In the genomic region with DNA sequence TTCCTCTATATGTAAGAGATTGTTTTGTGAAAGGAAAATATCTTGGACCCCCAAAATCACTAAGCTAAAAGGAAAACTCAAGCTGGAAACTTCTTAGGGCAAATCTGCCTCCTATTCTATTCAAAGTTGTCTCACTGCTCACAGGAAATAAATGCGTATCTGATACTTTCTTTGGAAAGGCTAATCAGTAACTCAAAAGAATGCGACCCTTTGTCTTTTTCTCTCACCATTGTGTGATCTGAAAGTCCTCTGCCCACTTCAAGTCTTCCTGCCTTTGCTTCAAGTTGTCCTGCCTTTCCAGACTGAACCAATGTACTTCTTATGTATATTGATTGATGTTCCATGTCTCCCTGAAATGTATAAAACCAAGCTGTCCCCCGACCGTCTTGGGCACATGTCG, we compare ENCODE assay signal across 17 cellular contexts.
DNase-seq lines count a peak whose midpoint lies in the region; ATAC-seq and TF ChIP-seq lines count a peak whose summit lies in the region.
"Had no signal": no experiment of that assay in that cellular context is flagged by ENCODE, and none has a peak within 500 bp of the region (broad histone marks: within the 10 kb centered on the region; RNA-seq: fewer than 3 reads in every experiment).

No MANE protein-coding gene starts in this region.

- ATAC-seq in stimulated activated effector memory CD8-positive, alpha-beta T cell treated with anti-CD3 and anti-CD28 coated beads, Interleukin-12 subunit alpha, Interleukin-12 subunit beta, amount 100 ng/mL, for 72 hours: no peak
- ATAC-seq: CD8-positive, alpha-beta T cell; HCT116 had no signal

- H3K4me3 ChIP-seq in endodermal cell (ENCODE audit: low read length): peak overlapping the region; percentile 53
- no peak overlapping the region for H3K4me3 ChIP-seq in neuronal stem cell (ENCODE audit: low read length in 2 of 2)
- H3K4me3 ChIP-seq: BLaER1 treated with 17β-estradiol and CSF1 and Interleukin-3, amounts not matched to agents 10 nM and 100 nM had no signal

- no peak overlapping the region for H3K4me3 Mint-ChIP-seq in endodermal cell
- H3K4me3 Mint-ChIP-seq in stimulated activated effector memory CD8-positive, alpha-beta T cell treated with anti-CD3 and anti-CD28 coated beads, Interleukin-12 subunit alpha, Interleukin-12 subunit beta, amount 100 ng/mL, for 72 hours: no peak overlapping the region
- H3K4me3 Mint-ChIP-seq: B cell; CD8-positive, alpha-beta T cell; HFFc6 had no signal

- H3K9me3 Mint-ChIP-seq in endodermal cell: peaks cover 32% of the 10 kb centered on the region
- H3K9me3 Mint-ChIP-seq in stimulated activated effector memory CD8-positive, alpha-beta T cell treated with anti-CD3 and anti-CD28 coated beads, Interleukin-12 subunit alpha, Interleukin-12 subunit beta, amount 100 ng/mL, for 72 hours: peaks cover 13% of the 10 kb centered on the region

- peak overlapping the region; percentile 83 for H3K27ac Mint-ChIP-seq in endodermal cell
- H3K27ac Mint-ChIP-seq in stimulated activated effector memory CD8-positive, alpha-beta T cell treated with anti-CD3 and anti-CD28 coated beads, Interleukin-12 subunit alpha, Interleukin-12 subunit beta, amount 100 ng/mL, for 72 hours: no peak overlapping the region
- H3K27ac Mint-ChIP-seq: B cell; CD8-positive, alpha-beta T cell; HFFc6 had no signal

- no peak overlapping the region for H2BK15ac ChIP-seq in neuronal stem cell (ENCODE audit: low read length)

- H2BK5ac ChIP-seq in neuronal stem cell (ENCODE audit: low read length): no peak overlapping the region

- no peak overlapping the region for H3K18ac ChIP-seq in neuronal stem cell (ENCODE audit: low read length)

- no peak overlapping the region for H3K4ac ChIP-seq in neuronal stem cell (ENCODE audit: low read length)

- H4K8ac ChIP-seq in neuronal stem cell (ENCODE audit: low read depth, low read length): no peak overlapping the region

- H3K27me3 ChIP-seq in endodermal cell (ENCODE audit: control insufficient read depth, insufficient read depth, low read length, poor library complexity, severe bottlenecking) (no peaks in the 10 kb centered on the region), neuronal stem cell (ENCODE audit: control insufficient read depth in 3 of 3, insufficient read depth in 3 of 3, low read depth in 1 of 3, low read length in 3 of 3) (no peaks in the 10 kb centered on the region)
- H3K27me3 ChIP-seq: BLaER1 treated with 17β-estradiol and CSF1 and Interleukin-3, amounts not matched to agents 10 nM and 100 nM had no signal

- no peak overlapping the region for H2AFZ ChIP-seq in neuronal stem cell (ENCODE audit: low read length)

- H3K79me1 ChIP-seq in neuronal stem cell (ENCODE audit: low read depth, low read length): no peaks in the 10 kb centered on the region

- H3K36me3 Mint-ChIP-seq in endodermal cell (ENCODE audit: low read depth): no peaks in the 10 kb centered on the region
- no peaks in the 10 kb centered on the region for H3K36me3 Mint-ChIP-seq in stimulated activated effector memory CD8-positive, alpha-beta T cell treated with anti-CD3 and anti-CD28 coated beads, Interleukin-12 subunit alpha, Interleukin-12 subunit beta, amount 100 ng/mL, for 72 hours
- H3K36me3 Mint-ChIP-seq: CD8-positive, alpha-beta T cell had no signal

- DNase-seq in endodermal cell (no peak), kidney tubule cell (ENCODE audit: low spot score) (peak; percentile 3), neuronal stem cell (ENCODE audit: low spot score) (peak; percentile 1), NK-92 (lab: John Stamatoyannopoulos, UW; ENCODE audit: unreplicated experiment) (no peak)
- DNase-seq in stimulated activated effector memory CD8-positive, alpha-beta T cell treated with anti-CD3 and anti-CD28 coated beads, Interleukin-12 subunit alpha, Interleukin-12 subunit beta, amount 100 ng/mL, for 72 hours (ENCODE audit: low spot score in 2 of 2): no peak
- no peak for DNase-seq in activated CD4-positive, alpha-beta T cell treated with anti-CD3 and anti-CD28 coated beads for 4 hours
- DNase-seq: Calu3; CD8-positive, alpha-beta T cell; DMS79 treated with DMSO at 0.1 percent for 48 hours; GF-D8; GOT3; H7; HFFc6 had no signal

- H3K9ac ChIP-seq in endodermal cell (ENCODE audit: extremely low read depth, low read length, poor library complexity, severe bottlenecking) (no peak overlapping the region), neuronal stem cell (ENCODE audit: low read depth, low read length, poor library complexity) (no peak overlapping the region)
- H3K9ac ChIP-seq: BLaER1 treated with 17β-estradiol and CSF1 and Interleukin-3, amounts not matched to agents 10 nM and 100 nM had no signal

- H3K14ac ChIP-seq in neuronal stem cell (ENCODE audit: low read length): no peak overlapping the region

- H2AK5ac ChIP-seq in neuronal stem cell (ENCODE audit: low read depth, low read length): no peak overlapping the region

- peaks cover 17% of the 10 kb centered on the region for H3K4me1 Mint-ChIP-seq in endodermal cell
- no peaks in the 10 kb centered on the region for H3K4me1 Mint-ChIP-seq in stimulated activated effector memory CD8-positive, alpha-beta T cell treated with anti-CD3 and anti-CD28 coated beads, Interleukin-12 subunit alpha, Interleukin-12 subunit beta, amount 100 ng/mL, for 72 hours
- H3K4me1 Mint-ChIP-seq: B cell had no signal

- peaks cover 28% of the 10 kb centered on the region for H3K9me3 ChIP-seq in endodermal cell (ENCODE audit: control insufficient read depth, low read length)
- no peaks in the 10 kb centered on the region for H3K9me3 ChIP-seq in neuronal stem cell (replicated peaks in 1 of 2; ENCODE audit: control insufficient read depth in 2 of 2, insufficient read depth in 1 of 2, low read depth in 1 of 2, low read length in 2 of 2)

- H3K36me3 ChIP-seq in endodermal cell (ENCODE audit: control insufficient read depth, insufficient read depth, low read length): no peaks in the 10 kb centered on the region
- H3K36me3 ChIP-seq in neuronal stem cell (replicated peaks in 1 of 2; ENCODE audit: control insufficient read depth in 2 of 2, insufficient read depth in 2 of 2, low read length in 2 of 2): no peaks in the 10 kb centered on the region
- H3K36me3 ChIP-seq: BLaER1 treated with 17β-estradiol and CSF1 and Interleukin-3, amounts not matched to agents 10 nM and 100 nM had no signal

- H2BK120ac ChIP-seq in neuronal stem cell (ENCODE audit: low read depth, low read length): no peak overlapping the region

- H3K27ac ChIP-seq in endodermal cell (ENCODE audit: low read depth, low read length): peak overlapping the region; percentile 59
- no peak overlapping the region for H3K27ac ChIP-seq in neuronal stem cell (replicated peaks; ENCODE audit: low read length)
- H3K27ac ChIP-seq: BLaER1 treated with 17β-estradiol and CSF1 and Interleukin-3, amounts not matched to agents 10 nM and 100 nM; HL-60 had no signal

- H4K91ac ChIP-seq in neuronal stem cell (ENCODE audit: low read depth, low read length, poor library complexity): no peak overlapping the region

- no peaks in the 10 kb centered on the region for H3K27me3 Mint-ChIP-seq in endodermal cell (ENCODE audit: insufficient read depth)
- H3K27me3 Mint-ChIP-seq: B cell had no signal

- TF ChIP-seq CTCF in endodermal cell (conservative IDR thresholded peaks at IDR 0.05): no peak

- no peak overlapping the region for H2BK12ac ChIP-seq in neuronal stem cell (ENCODE audit: low read length)

- H3K4me1 ChIP-seq in endodermal cell (ENCODE audit: control insufficient read depth, insufficient read depth, low read length): no peaks in the 10 kb centered on the region
- peaks cover 0 to 2% of the 10 kb centered on the region in 2 donors for H3K4me1 ChIP-seq in neuronal stem cell (ENCODE audit: control insufficient read depth in 2 of 2, insufficient read depth in 1 of 2, low read depth in 1 of 2, low read length in 2 of 2)
- H3K4me1 ChIP-seq: BLaER1 treated with 17β-estradiol and CSF1 and Interleukin-3, amounts not matched to agents 10 nM and 100 nM had no signal

- H3K4me2 ChIP-seq in neuronal stem cell (ENCODE audit: insufficient read depth, low read length, poor library complexity, severe bottlenecking): no peak overlapping the region
- H3K4me2 ChIP-seq: BLaER1 treated with 17β-estradiol and CSF1 and Interleukin-3, amounts not matched to agents 10 nM and 100 nM had no signal

- 76 to 79% methylated on average over 5 of the region's 5 CpGs for WGBS in endodermal cell (ENCODE audit: insufficient coverage in 1 of 2, insufficient read length in 1 of 2), 2 experiments
- WGBS in neuronal stem cell (ENCODE audit: extremely low coverage in 2 of 2, insufficient read length in 2 of 2, insufficient replicate concordance in 1 of 2), 2 donors: no CpG with 5 or more reads among the region's 5 CpGs

- no peak overlapping the region for H3K23ac ChIP-seq in neuronal stem cell (ENCODE audit: low read depth, low read length, poor library complexity)

Comparison
In these comparisons a context has a peak if more than half of its experiments do, and no peak if none do; other contexts are left out.
1. DNase-seq: peak in kidney tubule cell (single experiment) and neuronal stem cell (single experiment); none in endodermal cell (single experiment), stimulated activated effector memory CD8-positive, alpha-beta T cell treated with anti-CD3 and anti-CD28 coated beads, Interleukin-12 subunit alpha, Interleukin-12 subunit beta, amount 100 ng/mL, for 72 hours (0 of 2), NK-92 (single experiment) and activated CD4-positive, alpha-beta T cell treated with anti-CD3 and anti-CD28 coated beads for 4 hours (0 of 2).